8 cellular contexts compared by ENCODE assay signal in genomic region chr4:41990029-41990382, GRCh38. TPM values are rescaled to one million over a fixed set of nuclear protein-coding genes. Genes with fewer than 3 reads are reported as not detected.
DNase-seq lines count a peak whose midpoint lies in the region; ATAC-seq and TF ChIP-seq lines count a peak whose summit lies in the region.

No MANE protein-coding gene starts in this region.

- no peak for TF ChIP-seq CTCF in SK-N-SH (IDR thresholded peaks at IDR 0.05)
- TF ChIP-seq CTCF in retinal pigment epithelial cell (conservative IDR thresholded peaks at IDR 0.05; ENCODE audit: low read depth, low read length): no peak

- peaks cover 20% of the 10 kb centered on the region for H4K20me1 ChIP-seq in SK-N-SH (ENCODE audit: insufficient read depth)

- H3K9me2 ChIP-seq in SK-N-SH: no peaks in the 10 kb centered on the region

- H3K27me3 ChIP-seq in SK-N-SH (ENCODE audit: insufficient read depth): no peaks in the 10 kb centered on the region

- peak overlapping the region; percentile 85 for H3K9ac ChIP-seq in SK-N-SH

- TF ChIP-seq RAD21 in SK-N-SH (IDR thresholded peaks at IDR 0.05; ENCODE audit: low read length): no peak

- CTCF ChIA-PET in SK-N-SH (lab: Yijun Ruan, JAX): interaction anchor here (0.8 to 2.3 kb wide), 4 partner anchors 23 to 43 kb away, joined by 3 to 6 read pairs (median 4); no protein-coding TSS in a partner anchor

- H3K4me3 ChIP-seq in SK-N-SH (ENCODE audit: low read depth in 2 of 2, low read length in 1 of 2) (peak overlapping the region; percentile 71 to 98), retinal pigment epithelial cell (ENCODE audit: low read length) (peak overlapping the region; percentile 62)

- ATAC-seq in GM19023 (IDR thresholded peaks at IDR 0.05; ENCODE audit: unreplicated experiment) (peak; percentile 24), HG02840 (IDR thresholded peaks at IDR 0.05; ENCODE audit: low FRiP score, unreplicated experiment) (peak; percentile 4)

- H3K36me3 ChIP-seq in SK-N-SH (replicated peaks in 1 of 2; ENCODE audit: control insufficient read depth in 1 of 2, insufficient read depth in 2 of 2, low read length in 1 of 2): peaks cover 6% of the 10 kb centered on the region in 2 experiments

- peaks cover 60% of the 10 kb centered on the region for H3K79me2 ChIP-seq in SK-N-SH (ENCODE audit: insufficient read depth)

- peak overlapping the region; percentile 96 for H2AFZ ChIP-seq in SK-N-SH (ENCODE audit: low read depth)

- DNase-seq in SK-N-SH: no peak
- DNase-seq in germinal center (ENCODE audit: low spot score): peak; percentile 7
- no peak for DNase-seq in retinal pigment epithelial cell (ENCODE audit: low read depth)
- no peak for DNase-seq in SW 1271 (lab: John Stamatoyannopoulos, UW)
- no peak for DNase-seq in GDM1 (lab: John Stamatoyannopoulos, UW)
- DNase-seq in stimulated activated CD4-positive, alpha-beta T cell treated with anti-CD3 and anti-CD28 coated beads, Interleukin-12 subunit alpha, Interleukin-12 subunit beta, amount 100 ng/mL, for 4 hours: no peak

- peaks cover 16 to 17% of the 10 kb centered on the region in 2 experiments; a peak in 3 of 4 replicates for H3K4me1 ChIP-seq in SK-N-SH (ENCODE audit: control insufficient read depth in 1 of 2, insufficient read depth in 2 of 2, low read depth in 1 of 2, low read length in 1 of 2)

- WGBS in SK-N-SH (ENCODE audit: low lambda C conversion rate): 2% methylated on average over 13 of the region's 13 CpGs

- H3K27ac ChIP-seq in SK-N-SH (ENCODE audit: low read depth in 2 of 2, low read length in 1 of 2): peak overlapping the region; percentile 71 to 83; a peak in 3 of 4 replicates

- POLR2A ChIA-PET in SK-N-SH (lab: Yijun Ruan, JAX): interaction anchor here (0.6 to 1.0 kb wide), 4 partner anchors 55 to 733 kb away, joined by 3 to 4 read pairs (median 3); partner anchors contain the start of genes TMEM33 and UCHL1

- H3K9me3 ChIP-seq in SK-N-SH: no peaks in the 10 kb centered on the region

- TF ChIP-seq EP300 in SK-N-SH (IDR thresholded peaks at IDR 0.05; ENCODE audit: borderline replicate concordance in 1 of 2, low read depth in 1 of 2, low read length in 1 of 2): no peak

- H3K4me2 ChIP-seq in SK-N-SH: peak overlapping the region; percentile 76

- no peaks in the 10 kb centered on the region for H3F3A ChIP-seq in SK-N-SH (replicated peaks; ENCODE audit: insufficient read depth)

TF ChIP-seq in SK-N-SH, 30 proteins besides CTCF, POLR2A, EP300 and RAD21:
- TF ChIP-seq SIN3A (IDR thresholded peaks at IDR 0.05; ENCODE audit: borderline replicate concordance, low read depth, low read length) (0 out of 2 replicates have a peak, but pooled peaks have one; percentile 21), FOSL2 (IDR thresholded peaks at IDR 0.05; ENCODE audit: borderline replicate concordance, low read depth) (no peak)

RNA-seq across cellular contexts. Expression of gene SLC30A9, which starts 0.3 kb away (rescaled TPM):
- 34.2 and 44.0 TPM in 2 replicates for polyA plus RNA-seq in SK-N-SH (2012; rRNA removed)
- 47.5 and 56.7 TPM in 2 replicates for polyA plus RNA-seq in SK-N-SH (2012; cell fraction: cytosol; rRNA removed)
- polyA plus RNA-seq in SK-N-SH (2012; cell fraction: nucleus; rRNA removed): 22.8 and 23.2 TPM in 2 replicates

RNA-seq across cellular contexts. Expression of gene DCAF4L1, which starts 8.4 kb away (rescaled TPM):
- 0.05 and 0.11 TPM in 2 replicates for polyA plus RNA-seq in SK-N-SH (2012; rRNA removed)
- 0.01 and 0.04 TPM in 2 replicates for polyA plus RNA-seq in SK-N-SH (2012; cell fraction: cytosol; rRNA removed)
- polyA plus RNA-seq in SK-N-SH (2012; cell fraction: nucleus; rRNA removed): 0.77 and 0.83 TPM in 2 replicates

RNA-seq across cellular contexts. Expression of gene TMEM33, which starts 54.8 kb away (rescaled TPM):
- polyA plus RNA-seq in SK-N-SH (2012; rRNA removed): 31.2 and 43.2 TPM in 2 replicates
- 32.0 and 35.2 TPM in 2 replicates for polyA plus RNA-seq in SK-N-SH (2012; cell fraction: cytosol; rRNA removed)
- polyA plus RNA-seq in SK-N-SH (2012; cell fraction: nucleus; rRNA removed): 24.7 and 28.2 TPM in 2 replicates
